In genomic region chr14:21102472-21103164, GRCh38 we compare ENCODE assay signal across 8 cellular contexts. TPM values are rescaled to one million over a fixed set of nuclear protein-coding genes. Genes with fewer than 3 reads are reported as not detected.
A peak's percentile ranks its signal among the peaks of the same experiment; 100 is the strongest.
DNase-seq lines count a peak whose midpoint lies in the region; ATAC-seq, FAIRE-seq and TF ChIP-seq lines count a peak whose summit lies in the region.

No MANE protein-coding gene starts in this region.

- H3K4me2 ChIP-seq in BLaER1: peak overlapping the region; percentile 83
- H3K4me2 ChIP-seq in astrocyte (ENCODE audit: low read length): peak overlapping the region; percentile 94

- H3K4me3 ChIP-seq in BLaER1 (peak overlapping the region; percentile 87), HFF-Myc (replicated peaks; ENCODE audit: low read depth, low read length) (peak overlapping the region; percentile 65), astrocyte (ENCODE audit: insufficient read depth, low read depth, low read length) (peak overlapping the region; percentile 71), mesodermal cell (ENCODE audit: extremely low read depth, insufficient read depth, low read length, poor library complexity, severe bottlenecking) (peak overlapping the region; percentile 60)

- H3K27me3 Mint-ChIP-seq in astrocyte (ENCODE audit: low read depth, unreplicated experiment): no peaks in the 10 kb centered on the region

- H3K4me3 Mint-ChIP-seq in astrocyte (ENCODE audit: unreplicated experiment): peak overlapping the region; percentile 97

- H3K4me1 Mint-ChIP-seq in astrocyte (ENCODE audit: low read depth, unreplicated experiment): peaks cover 54% of the 10 kb centered on the region

- 37 to 40% methylated on average over 3 of the region's 3 CpGs for WGBS in mesodermal cell (ENCODE audit: insufficient coverage in 2 of 2), 2 experiments

- no peaks in the 10 kb centered on the region for H3K36me3 Mint-ChIP-seq in astrocyte (ENCODE audit: low read depth, unreplicated experiment)

- ATAC-seq in HG03520 (IDR thresholded peaks at IDR 0.05; ENCODE audit: unreplicated experiment): no peak

- H3K27ac Mint-ChIP-seq in astrocyte (ENCODE audit: unreplicated experiment): peak overlapping the region; percentile 54

- H3K9ac ChIP-seq in BLaER1: peak overlapping the region; percentile 99
- peak overlapping the region; percentile 97 for H3K9ac ChIP-seq in astrocyte (ENCODE audit: low read length)

- no peaks in the 10 kb centered on the region for H3K79me2 ChIP-seq in astrocyte (ENCODE audit: insufficient read depth, low read length)

- H4K20me1 ChIP-seq in BLaER1 (no peaks in the 10 kb centered on the region), astrocyte (ENCODE audit: insufficient read depth, low read length) (no peaks in the 10 kb centered on the region)

- H3K4me1 ChIP-seq in BLaER1: peaks cover 58% of the 10 kb centered on the region
- H3K4me1 ChIP-seq in astrocyte (ENCODE audit: insufficient read depth, low read length): peaks cover 33% of the 10 kb centered on the region
- peaks cover 39% of the 10 kb centered on the region for H3K4me1 ChIP-seq in mesodermal cell (ENCODE audit: control insufficient read depth, insufficient read depth, low read length, poor library complexity, severe bottlenecking)

- TF ChIP-seq CTCF in HFF-Myc (IDR thresholded peaks at IDR 0.05; ENCODE audit: low read depth, low read length, missing control alignments) (no peak), astrocyte (IDR thresholded peaks at IDR 0.05; ENCODE audit: insufficient read depth, low read depth, low read length) (no peak)

- H2AFZ ChIP-seq in astrocyte (ENCODE audit: low read depth, low read length): peak overlapping the region; percentile 97

- H3K36me3 ChIP-seq in BLaER1 (no peaks in the 10 kb centered on the region), astrocyte (ENCODE audit: insufficient read depth, low read length) (no peaks in the 10 kb centered on the region), mesodermal cell (ENCODE audit: control insufficient read depth, insufficient read depth, low read length) (no peaks in the 10 kb centered on the region)

- H3K9me3 ChIP-seq in BLaER1 (no peaks in the 10 kb centered on the region), astrocyte (ENCODE audit: insufficient read depth, low read depth, low read length) (no peaks in the 10 kb centered on the region), mesodermal cell (ENCODE audit: control insufficient read depth, low read length) (no peaks in the 10 kb centered on the region)

- peak overlapping the region; percentile 100; the same call in 1 of the 2 replicates for H3K27ac ChIP-seq in BLaER1
- H3K27ac ChIP-seq in astrocyte (ENCODE audit: low read depth, low read length): no peak overlapping the region
- H3K27ac ChIP-seq in mesodermal cell (ENCODE audit: low read depth, low read length, severe bottlenecking): no peak overlapping the region

- no peaks in the 10 kb centered on the region for H3K27me3 ChIP-seq in BLaER1
- H3K27me3 ChIP-seq in astrocyte (ENCODE audit: insufficient read depth, low read length): peaks cover 8% of the 10 kb centered on the region

- FAIRE-seq in astrocyte (lab: Jason Lieb, UNC): no peak

- H3K9me3 Mint-ChIP-seq in astrocyte (ENCODE audit: unreplicated experiment): no peaks in the 10 kb centered on the region

- DNase-seq in HFF-Myc (ENCODE audit: extremely low read depth, low read depth): no peak
- no peak for DNase-seq in astrocyte (ENCODE audit: low read depth)
- no peak for DNase-seq in HPDE6-E6E7 (ENCODE audit: extremely low spot score)
- DNase-seq in SK-N-DZ (ENCODE audit: low spot score): no peak
- no peak for DNase-seq in stimulated activated CD4-positive, alpha-beta T cell treated with anti-CD3 and anti-CD28 coated beads, Interleukin-12 subunit alpha, Interleukin-12 subunit beta, amount 100 ng/mL, for 4 hours

RNA-seq across cellular contexts. Expression of gene TMEM253, which starts 1.8 kb away (rescaled TPM):
- 1.4 and 2.2 TPM in 2 replicates for total RNA-seq in astrocyte
- polyA plus RNA-seq in mesodermal cell (2013, experiment 1 of 2): 0.81 TPM
- 0.61 TPM for polyA plus RNA-seq in mesodermal cell (2013, experiment 2 of 2)
- polyA plus RNA-seq in SK-N-DZ (2014; cell fraction: cytosol; rRNA removed): 0.22 TPM in 1 of 2 replicates, not detected in the other
- 0.22 and 0.24 TPM in 2 replicates for polyA plus RNA-seq in SK-N-DZ (2014; cell fraction: nucleus; rRNA removed)

RNA-seq across cellular contexts. Expression of gene ZNF219, which starts 4.2 kb away (rescaled TPM):
- total RNA-seq in astrocyte: 24.2 and 31.9 TPM in 2 replicates
- 37.2 TPM for polyA plus RNA-seq in mesodermal cell (2013, experiment 1 of 2)
- polyA plus RNA-seq in mesodermal cell (2013, experiment 2 of 2): 29.2 TPM
- polyA plus RNA-seq in SK-N-DZ (2014; cell fraction: cytosol; rRNA removed): 39.1 and 51.2 TPM in 2 replicates
- polyA plus RNA-seq in SK-N-DZ (2014; cell fraction: nucleus; rRNA removed): 50.4 and 56.3 TPM in 2 replicates

RNA-seq across cellular contexts. Expression of gene ARHGEF40, which starts 32.5 kb away (rescaled TPM):
- 99.9 and 129 TPM in 2 replicates for total RNA-seq in astrocyte
- 60.7 TPM for polyA plus RNA-seq in mesodermal cell (2013, experiment 1 of 2)
- polyA plus RNA-seq in mesodermal cell (2013, experiment 2 of 2): 49.3 TPM
- polyA plus RNA-seq in SK-N-DZ (2014; cell fraction: cytosol; rRNA removed): 21.0 and 21.5 TPM in 2 replicates
- polyA plus RNA-seq in SK-N-DZ (2014; cell fraction: nucleus; rRNA removed): 58.7 and 59.2 TPM in 2 replicates

RNA-seq across cellular contexts. Expression of gene RNASE8, which starts 45.0 kb away (rescaled TPM):
- total RNA-seq in astrocyte: not detected in 2 replicates
- polyA plus RNA-seq in mesodermal cell (2013, experiment 1 of 2): not detected
- not detected for polyA plus RNA-seq in mesodermal cell (2013, experiment 2 of 2)
- not detected in 2 replicates for polyA plus RNA-seq in SK-N-DZ (2014; cell fraction: cytosol; rRNA removed)
- not detected in 2 replicates for polyA plus RNA-seq in SK-N-DZ (2014; cell fraction: nucleus; rRNA removed)

RNA-seq across cellular contexts. Expression of gene OR5AU1, which starts 53.2 kb away (rescaled TPM):
- not detected in 2 replicates for total RNA-seq in astrocyte
- not detected for polyA plus RNA-seq in mesodermal cell (2013, experiment 1 of 2)
- not detected for polyA plus RNA-seq in mesodermal cell (2013, experiment 2 of 2)
- polyA plus RNA-seq in SK-N-DZ (2014; cell fraction: cytosol; rRNA removed): not detected in 2 replicates
- not detected in 2 replicates for polyA plus RNA-seq in SK-N-DZ (2014; cell fraction: nucleus; rRNA removed)
